Comparison of ENCODE assay signal across 2 cellular contexts in genomic region chr19:46862974-46863632, GRCh38.
TF ChIP-seq lines count a peak whose summit lies in the region.

No MANE protein-coding gene starts in this region.

TF ChIP-seq in WTC11, 78 proteins besides CTCF, POLR2A, EP300 and RAD21:
- TF ChIP-seq CREM (CRISPR knock-in tag; IDR thresholded peaks at IDR 0.05) (no peak), ELF4 (CRISPR knock-in tag; IDR thresholded peaks at IDR 0.05; ENCODE audit: low read depth) (no peak), HMGXB4 (CRISPR knock-in tag; IDR thresholded peaks at IDR 0.05) (no peak), SMAD4 (CRISPR knock-in tag; IDR thresholded peaks at IDR 0.05) (no peak), ZNF671 (CRISPR knock-in tag; IDR thresholded peaks at IDR 0.05) (no peak), JAZF1 (CRISPR knock-in tag; IDR thresholded peaks at IDR 0.05) (no peak), ZNF532 (CRISPR knock-in tag; IDR thresholded peaks at IDR 0.05; ENCODE audit: borderline replicate concordance) (no peak), RELA (CRISPR knock-in tag; IDR thresholded peaks at IDR 0.05; ENCODE audit: borderline replicate concordance) (no peak), ESRRA (CRISPR knock-in tag; IDR thresholded peaks at IDR 0.05; ENCODE audit: borderline replicate concordance) (no peak), OVOL2 (CRISPR knock-in tag; IDR thresholded peaks at IDR 0.05; ENCODE audit: borderline replicate concordance) (no peak), NFATC4 (CRISPR knock-in tag; IDR thresholded peaks at IDR 0.05) (no peak), ATF3 (CRISPR knock-in tag; conservative IDR thresholded peaks at IDR 0.05) (no peak), MAX (CRISPR knock-in tag; IDR thresholded peaks at IDR 0.05) (no peak), PRDM15 (CRISPR knock-in tag; IDR thresholded peaks at IDR 0.05) (no peak), GABPB1 (CRISPR knock-in tag; IDR thresholded peaks at IDR 0.05) (no peak), TP53 (CRISPR knock-in tag; IDR thresholded peaks at IDR 0.05) (no peak), KAT7 (CRISPR knock-in tag; IDR thresholded peaks at IDR 0.05; ENCODE audit: borderline replicate concordance) (no peak)
TF ChIP-seq in WTC11: peak in this region for 0.

TF ChIP-seq in HepG2, 621 proteins besides CTCF, POLR2A, EP300 and RAD21:
- TF ChIP-seq XRCC5 (optimal IDR thresholded peaks at IDR 0.05; ENCODE audit: low read length): peak; percentile 9
- no peak for TF ChIP-seq ZSCAN25 (CRISPR knock-in tag; IDR thresholded peaks at IDR 0.05)
